In the genomic region with DNA sequence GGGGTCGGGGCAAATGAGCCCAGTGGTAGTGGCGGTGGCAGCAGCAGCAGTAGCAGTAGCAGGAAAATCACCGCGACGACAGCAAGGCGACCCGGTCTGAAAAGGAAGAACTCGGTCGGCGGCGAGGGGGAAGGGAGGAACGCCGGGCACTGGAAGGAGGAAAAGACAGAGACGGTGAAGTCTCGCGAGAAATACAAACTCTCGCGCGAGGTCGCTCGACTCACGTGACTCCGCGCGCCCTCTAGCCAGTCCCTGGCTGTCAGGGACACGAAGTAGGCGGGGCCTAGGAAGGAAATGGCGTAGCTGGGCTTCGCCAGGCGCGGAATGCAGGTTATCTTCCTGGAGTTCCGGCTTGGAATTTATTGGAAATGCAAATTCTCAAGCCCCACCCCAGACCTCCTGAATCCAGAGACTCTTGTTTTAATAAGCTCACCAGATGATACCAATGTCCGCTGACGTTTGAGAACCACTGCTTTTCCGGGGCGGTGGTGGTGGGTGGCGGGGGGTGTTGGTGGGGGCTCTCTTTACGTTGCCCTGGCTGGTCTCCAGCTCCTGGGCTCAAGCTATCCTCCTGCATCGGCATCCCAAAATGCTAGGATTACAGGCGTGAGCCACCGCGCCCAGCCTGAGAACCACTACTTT, we compare ENCODE assay signal across 1 cellular context.
TF ChIP-seq lines count a peak whose summit lies in the region.

A gene (minus strand): TSS at position 141 of the 642 bp plus-strand sequence. CDS start 1,333 bp downstream, outside the sequence.

TF ChIP-seq in HepG2, 621 proteins besides CTCF, POLR2A, EP300 and RAD21 (continued from another document and continues in another):
- TF ChIP-seq, protein P1, sequence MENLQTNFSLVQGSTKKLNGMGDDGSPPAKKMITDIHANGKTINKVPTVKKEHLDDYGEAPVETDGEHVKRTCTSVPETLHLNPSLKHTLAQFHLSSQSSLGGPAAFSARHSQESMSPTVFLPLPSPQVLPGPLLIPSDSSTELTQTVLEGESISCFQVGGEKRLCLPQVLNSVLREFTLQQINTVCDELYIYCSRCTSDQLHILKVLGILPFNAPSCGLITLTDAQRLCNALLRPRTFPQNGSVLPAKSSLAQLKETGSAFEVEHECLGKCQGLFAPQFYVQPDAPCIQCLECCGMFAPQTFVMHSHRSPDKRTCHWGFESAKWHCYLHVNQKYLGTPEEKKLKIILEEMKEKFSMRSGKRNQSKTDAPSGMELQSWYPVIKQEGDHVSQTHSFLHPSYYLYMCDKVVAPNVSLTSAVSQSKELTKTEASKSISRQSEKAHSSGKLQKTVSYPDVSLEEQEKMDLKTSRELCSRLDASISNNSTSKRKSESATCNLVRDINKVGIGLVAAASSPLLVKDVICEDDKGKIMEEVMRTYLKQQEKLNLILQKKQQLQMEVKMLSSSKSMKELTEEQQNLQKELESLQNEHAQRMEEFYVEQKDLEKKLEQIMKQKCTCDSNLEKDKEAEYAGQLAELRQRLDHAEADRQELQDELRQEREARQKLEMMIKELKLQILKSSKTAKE (CRISPR knock-in tag; IDR thresholded peaks at IDR 0.05; ENCODE audit: borderline replicate concordance): no peak
- TF ChIP-seq RFXANK (CRISPR knock-in tag; IDR thresholded peaks at IDR 0.05) (no peak), RBM22 (optimal IDR thresholded peaks at IDR 0.05; ENCODE audit: low read length) (no peak), BORCS8-MEF2B (CRISPR knock-in tag; IDR thresholded peaks at IDR 0.05) (no peak), ZNF839 (CRISPR knock-in tag; IDR thresholded peaks at IDR 0.05; ENCODE audit: borderline replicate concordance) (no peak), ZNF30 (CRISPR knock-in tag; IDR thresholded peaks at IDR 0.05) (no peak), ISX (CRISPR knock-in tag; conservative IDR thresholded peaks at IDR 0.05) (no peak), HMGA1 (CRISPR knock-in tag; conservative IDR thresholded peaks at IDR 0.05) (no peak), SPEN (CRISPR knock-in tag; IDR thresholded peaks at IDR 0.05; ENCODE audit: low read depth) (peak; percentile 73), SP140L (CRISPR knock-in tag; IDR thresholded peaks at IDR 0.05; ENCODE audit: borderline replicate concordance) (no peak), ZNF577 (CRISPR knock-in tag; IDR thresholded peaks at IDR 0.05; ENCODE audit: borderline replicate concordance, low read depth) (no peak), ZNF331 (CRISPR knock-in tag; IDR thresholded peaks at IDR 0.05) (no peak; the same call in 1 of the 2 replicates), TEAD2 (CRISPR knock-in tag; IDR thresholded peaks at IDR 0.05) (no peak), ZBTB7B (CRISPR knock-in tag; IDR thresholded peaks at IDR 0.05) (no peak), MIER3 (CRISPR knock-in tag; IDR thresholded peaks at IDR 0.05; ENCODE audit: borderline replicate concordance) (no peak), FOXJ3 (CRISPR knock-in tag; IDR thresholded peaks at IDR 0.05; ENCODE audit: borderline replicate concordance) (no peak), FOSL2 (CRISPR knock-in tag; IDR thresholded peaks at IDR 0.05) (no peak; the same call in 1 of the 2 replicates), NCOA1 (CRISPR knock-in tag; IDR thresholded peaks at IDR 0.05) (no peak), ZNF747 (CRISPR knock-in tag; IDR thresholded peaks at IDR 0.05; ENCODE audit: borderline replicate concordance) (peak; percentile 21; the same call in 1 of the 2 replicates), ZNF296 (CRISPR knock-in tag; conservative IDR thresholded peaks at IDR 0.05) (no peak), BRCA1 (CRISPR knock-in tag; IDR thresholded peaks at IDR 0.05) (no peak), IRF2 (CRISPR knock-in tag; IDR thresholded peaks at IDR 0.05) (peak; percentile 21; the same call in 1 of the 2 replicates), ATF1 (CRISPR knock-in tag; IDR thresholded peaks at IDR 0.05) (no peak), PAF1 (CRISPR knock-in tag; IDR thresholded peaks at IDR 0.05) (no peak), ELF4 (CRISPR knock-in tag; IDR thresholded peaks at IDR 0.05; ENCODE audit: borderline replicate concordance) (no peak), ATAD3A (CRISPR knock-in tag; IDR thresholded peaks at IDR 0.05) (no peak), SIN3B (IDR thresholded peaks at IDR 0.05; ENCODE audit: low read length) (no peak; the same call in 1 of the 2 replicates), SOX5 (CRISPR knock-in tag; IDR thresholded peaks at IDR 0.05; ENCODE audit: borderline replicate concordance) (no peak), KAT8 (CRISPR knock-in tag; IDR thresholded peaks at IDR 0.05) (peak; percentile 88), ZNF709 (CRISPR knock-in tag; IDR thresholded peaks at IDR 0.05) (no peak), RFX3 (CRISPR knock-in tag; IDR thresholded peaks at IDR 0.05) (no peak), KDM2A (CRISPR knock-in tag; IDR thresholded peaks at IDR 0.05; ENCODE audit: borderline replicate concordance, low read depth) (peak; percentile 67), ZNF253 (CRISPR knock-in tag; IDR thresholded peaks at IDR 0.05; ENCODE audit: borderline replicate concordance) (no peak), ZNF720 (CRISPR knock-in tag; IDR thresholded peaks at IDR 0.05) (no peak), SSRP1 (CRISPR knock-in tag; IDR thresholded peaks at IDR 0.05) (no peak), ZNF614 (CRISPR knock-in tag; IDR thresholded peaks at IDR 0.05; ENCODE audit: borderline replicate concordance) (no peak), ARNT2 (CRISPR knock-in tag; IDR thresholded peaks at IDR 0.05; ENCODE audit: low read depth) (peak; percentile 73; the same call in 1 of the 2 replicates), ZNF652 (CRISPR knock-in tag; IDR thresholded peaks at IDR 0.05; ENCODE audit: borderline replicate concordance, low read depth) (no peak), ZNF782 (CRISPR knock-in tag; IDR thresholded peaks at IDR 0.05; ENCODE audit: borderline replicate concordance) (no peak), CCDC6 (CRISPR knock-in tag; IDR thresholded peaks at IDR 0.05) (no peak)
- TF ChIP-seq, protein P2, sequence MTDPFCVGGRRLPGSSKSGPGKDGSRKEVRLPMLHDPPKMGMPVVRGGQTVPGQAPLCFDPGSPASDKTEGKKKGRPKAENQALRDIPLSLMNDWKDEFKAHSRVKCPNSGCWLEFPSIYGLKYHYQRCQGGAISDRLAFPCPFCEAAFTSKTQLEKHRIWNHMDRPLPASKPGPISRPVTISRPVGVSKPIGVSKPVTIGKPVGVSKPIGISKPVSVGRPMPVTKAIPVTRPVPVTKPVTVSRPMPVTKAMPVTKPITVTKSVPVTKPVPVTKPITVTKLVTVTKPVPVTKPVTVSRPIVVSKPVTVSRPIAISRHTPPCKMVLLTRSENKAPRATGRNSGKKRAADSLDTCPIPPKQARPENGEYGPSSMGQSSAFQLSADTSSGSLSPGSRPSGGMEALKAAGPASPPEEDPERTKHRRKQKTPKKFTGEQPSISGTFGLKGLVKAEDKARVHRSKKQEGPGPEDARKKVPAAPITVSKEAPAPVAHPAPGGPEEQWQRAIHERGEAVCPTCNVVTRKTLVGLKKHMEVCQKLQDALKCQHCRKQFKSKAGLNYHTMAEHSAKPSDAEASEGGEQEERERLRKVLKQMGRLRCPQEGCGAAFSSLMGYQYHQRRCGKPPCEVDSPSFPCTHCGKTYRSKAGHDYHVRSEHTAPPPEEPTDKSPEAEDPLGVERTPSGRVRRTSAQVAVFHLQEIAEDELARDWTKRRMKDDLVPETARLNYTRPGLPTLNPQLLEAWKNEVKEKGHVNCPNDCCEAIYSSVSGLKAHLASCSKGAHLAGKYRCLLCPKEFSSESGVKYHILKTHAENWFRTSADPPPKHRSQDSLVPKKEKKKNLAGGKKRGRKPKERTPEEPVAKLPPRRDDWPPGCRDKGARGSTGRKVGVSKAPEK (CRISPR knock-in tag; IDR thresholded peaks at IDR 0.05; ENCODE audit: borderline replicate concordance): no peak
- TF ChIP-seq, protein P3, sequence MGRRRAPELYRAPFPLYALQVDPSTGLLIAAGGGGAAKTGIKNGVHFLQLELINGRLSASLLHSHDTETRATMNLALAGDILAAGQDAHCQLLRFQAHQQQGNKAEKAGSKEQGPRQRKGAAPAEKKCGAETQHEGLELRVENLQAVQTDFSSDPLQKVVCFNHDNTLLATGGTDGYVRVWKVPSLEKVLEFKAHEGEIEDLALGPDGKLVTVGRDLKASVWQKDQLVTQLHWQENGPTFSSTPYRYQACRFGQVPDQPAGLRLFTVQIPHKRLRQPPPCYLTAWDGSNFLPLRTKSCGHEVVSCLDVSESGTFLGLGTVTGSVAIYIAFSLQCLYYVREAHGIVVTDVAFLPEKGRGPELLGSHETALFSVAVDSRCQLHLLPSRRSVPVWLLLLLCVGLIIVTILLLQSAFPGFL (CRISPR knock-in tag; IDR thresholded peaks at IDR 0.05): no peak
- TF ChIP-seq, protein P4, sequence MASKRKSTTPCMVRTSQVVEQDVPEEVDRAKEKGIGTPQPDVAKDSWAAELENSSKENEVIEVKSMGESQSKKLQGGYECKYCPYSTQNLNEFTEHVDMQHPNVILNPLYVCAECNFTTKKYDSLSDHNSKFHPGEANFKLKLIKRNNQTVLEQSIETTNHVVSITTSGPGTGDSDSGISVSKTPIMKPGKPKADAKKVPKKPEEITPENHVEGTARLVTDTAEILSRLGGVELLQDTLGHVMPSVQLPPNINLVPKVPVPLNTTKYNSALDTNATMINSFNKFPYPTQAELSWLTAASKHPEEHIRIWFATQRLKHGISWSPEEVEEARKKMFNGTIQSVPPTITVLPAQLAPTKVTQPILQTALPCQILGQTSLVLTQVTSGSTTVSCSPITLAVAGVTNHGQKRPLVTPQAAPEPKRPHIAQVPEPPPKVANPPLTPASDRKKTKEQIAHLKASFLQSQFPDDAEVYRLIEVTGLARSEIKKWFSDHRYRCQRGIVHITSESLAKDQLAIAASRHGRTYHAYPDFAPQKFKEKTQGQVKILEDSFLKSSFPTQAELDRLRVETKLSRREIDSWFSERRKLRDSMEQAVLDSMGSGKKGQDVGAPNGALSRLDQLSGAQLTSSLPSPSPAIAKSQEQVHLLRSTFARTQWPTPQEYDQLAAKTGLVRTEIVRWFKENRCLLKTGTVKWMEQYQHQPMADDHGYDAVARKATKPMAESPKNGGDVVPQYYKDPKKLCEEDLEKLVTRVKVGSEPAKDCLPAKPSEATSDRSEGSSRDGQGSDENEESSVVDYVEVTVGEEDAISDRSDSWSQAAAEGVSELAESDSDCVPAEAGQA (IDR thresholded peaks at IDR 0.05; ENCODE audit: low read depth): no peak
- TF ChIP-seq, protein P4 (CRISPR knock-in tag; IDR thresholded peaks at IDR 0.05; ENCODE audit: borderline replicate concordance): no peak
- TF ChIP-seq, protein P5, sequence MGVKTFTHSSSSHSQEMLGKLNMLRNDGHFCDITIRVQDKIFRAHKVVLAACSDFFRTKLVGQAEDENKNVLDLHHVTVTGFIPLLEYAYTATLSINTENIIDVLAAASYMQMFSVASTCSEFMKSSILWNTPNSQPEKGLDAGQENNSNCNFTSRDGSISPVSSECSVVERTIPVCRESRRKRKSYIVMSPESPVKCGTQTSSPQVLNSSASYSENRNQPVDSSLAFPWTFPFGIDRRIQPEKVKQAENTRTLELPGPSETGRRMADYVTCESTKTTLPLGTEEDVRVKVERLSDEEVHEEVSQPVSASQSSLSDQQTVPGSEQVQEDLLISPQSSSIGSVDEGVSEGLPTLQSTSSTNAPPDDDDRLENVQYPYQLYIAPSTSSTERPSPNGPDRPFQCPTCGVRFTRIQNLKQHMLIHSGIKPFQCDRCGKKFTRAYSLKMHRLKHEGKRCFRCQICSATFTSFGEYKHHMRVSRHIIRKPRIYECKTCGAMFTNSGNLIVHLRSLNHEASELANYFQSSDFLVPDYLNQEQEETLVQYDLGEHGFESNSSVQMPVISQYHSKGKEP (CRISPR knock-in tag; IDR thresholded peaks at IDR 0.05): no peak
- TF ChIP-seq, protein P6, sequence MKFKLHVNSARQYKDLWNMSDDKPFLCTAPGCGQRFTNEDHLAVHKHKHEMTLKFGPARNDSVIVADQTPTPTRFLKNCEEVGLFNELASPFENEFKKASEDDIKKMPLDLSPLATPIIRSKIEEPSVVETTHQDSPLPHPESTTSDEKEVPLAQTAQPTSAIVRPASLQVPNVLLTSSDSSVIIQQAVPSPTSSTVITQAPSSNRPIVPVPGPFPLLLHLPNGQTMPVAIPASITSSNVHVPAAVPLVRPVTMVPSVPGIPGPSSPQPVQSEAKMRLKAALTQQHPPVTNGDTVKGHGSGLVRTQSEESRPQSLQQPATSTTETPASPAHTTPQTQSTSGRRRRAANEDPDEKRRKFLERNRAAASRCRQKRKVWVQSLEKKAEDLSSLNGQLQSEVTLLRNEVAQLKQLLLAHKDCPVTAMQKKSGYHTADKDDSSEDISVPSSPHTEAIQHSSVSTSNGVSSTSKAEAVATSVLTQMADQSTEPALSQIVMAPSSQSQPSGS (CRISPR knock-in tag; IDR thresholded peaks at IDR 0.05): 0 out of 2 replicates have a peak, but pooled peaks have one; percentile 29
